In genomic region chr2:143623270-143623669, GRCh38 we compare ENCODE assay signal across 22 cellular contexts.
DNase-seq lines count a peak whose midpoint lies in the region; ATAC-seq and TF ChIP-seq lines count a peak whose summit lies in the region.
"Had no signal": no experiment of that assay in that cellular context is flagged by ENCODE, and none has a peak within 500 bp of the region (broad histone marks: within the 10 kb centered on the region; RNA-seq: fewer than 3 reads in every experiment).

No MANE protein-coding gene starts in this region.

- DNase-seq in LHCN-M2 (ENCODE audit: low read depth) (peak; percentile 20), amniotic epithelial cell (ENCODE audit: low read depth) (peak; percentile 84), iris pigment epithelial cell (ENCODE audit: low read depth) (peak; percentile 1), retinal pigment epithelial cell (ENCODE audit: low read depth) (no peak), KG1 (lab: John Stamatoyannopoulos, UW) (no peak)
- DNase-seq in CD4-positive, alpha-beta memory T cell, result no peak
- DNase-seq: activated CD4-positive, alpha-beta T cell treated with anti-CD3 and anti-CD28 coated beads, Interleukin-2, amount 10 ng/mL, durations not matched to agents 24 days and 14 days; activated naive CD4-positive, alpha-beta T cell; activated T-cell treated with anti-CD3 and anti-CD28 coated beads, Interleukin-2, amount 50 U/mL, for 48 hours; adrenal gland; CD4-positive, CD25-positive, alpha-beta regulatory T cell; cortex of kidney; naive thymus-derived CD4-positive, alpha-beta T cell; NCI-H187 treated with DMSO at 0.1 percent for 48 hours; right lobe of liver; thyroid gland had no signal

- no peaks in the 10 kb centered on the region for H3K27me3 ChIP-seq in CD4-positive, alpha-beta memory T cell (ENCODE audit: insufficient read depth, low read length)
- H3K27me3 ChIP-seq: adrenal gland, right lobe of liver, thyroid gland had no signal

- H3K4me1 ChIP-seq in CD4-positive, alpha-beta memory T cell (ENCODE audit: insufficient read depth, low read length), result no peaks in the 10 kb centered on the region
- H3K4me1 ChIP-seq: adrenal gland, parathyroid adenoma, right lobe of liver, thyroid gland had no signal

- peaks cover 8 to 27% (median 11%) of the 10 kb centered on the region in 4 donors for H3K4me1 Mint-ChIP-seq in CD4-positive, alpha-beta memory T cell
- H3K4me1 Mint-ChIP-seq: activated CD4-positive, alpha-beta T cell treated with anti-CD3 and anti-CD28 coated beads, Interleukin-2, amount 10 ng/mL, durations not matched to agents 24 days and 14 days had no signal

- POLR2A ChIA-PET in CD4-positive, alpha-beta memory T cell (lab: Charles Lee; ENCODE audit: partially characterized antibody), result no interaction called here

- CTCF ChIA-PET in CD4-positive, alpha-beta memory T cell (lab: Charles Lee; ENCODE audit: partially characterized antibody), result no interaction called here

- peak; percentile 36 for TF ChIP-seq CTCF in retinal pigment epithelial cell (conservative IDR thresholded peaks at IDR 0.05; ENCODE audit: low read depth, low read length)

- H3K27ac ChIP-seq in CD4-positive, alpha-beta memory T cell (ENCODE audit: low read depth, low read length), result no peak overlapping the region
- H3K27ac ChIP-seq: parathyroid adenoma, right lobe of liver, SK-N-MC, thyroid gland, VCaP had no signal

- peaks cover 72 to 75% of the 10 kb centered on the region in 2 donors for H3K36me3 Mint-ChIP-seq in CD4-positive, alpha-beta memory T cell

- H3K27me3 Mint-ChIP-seq in CD4-positive, alpha-beta memory T cell, result no peaks in the 10 kb centered on the region
- H3K27me3 Mint-ChIP-seq: activated CD4-positive, alpha-beta T cell treated with anti-CD3 and anti-CD28 coated beads, Interleukin-2, amount 10 ng/mL, durations not matched to agents 24 days and 14 days; CD4-positive, CD25-positive, alpha-beta regulatory T cell; naive thymus-derived CD4-positive, alpha-beta T cell; stimulated activated naive CD8-positive, alpha-beta T cell treated with anti-CD3 and anti-CD28 coated beads, Interleukin-15, Interleukin-2, amounts not matched to agents 100 ng/mL and 50 ng/mL, for 24 hours had no signal

- peak overlapping the region in 1 of 7 donors; percentile 47 for H3K27ac Mint-ChIP-seq in CD4-positive, alpha-beta memory T cell
- H3K27ac Mint-ChIP-seq: activated CD4-positive, alpha-beta T cell treated with anti-CD3 and anti-CD28 coated beads, Interleukin-2, amount 10 ng/mL, durations not matched to agents 24 days and 14 days; CD4-positive, CD25-positive, alpha-beta regulatory T cell; stimulated activated naive CD8-positive, alpha-beta T cell treated with anti-CD3 and anti-CD28 coated beads, Interleukin-15, Interleukin-2, amounts not matched to agents 100 ng/mL and 50 ng/mL, for 24 hours had no signal

- H3K4me3 ChIP-seq in retinal pigment epithelial cell (ENCODE audit: low read length), result no peak overlapping the region
- H3K4me3 ChIP-seq in CD4-positive, alpha-beta memory T cell (ENCODE audit: low read length in 2 of 2), result no peak overlapping the region
- H3K4me3 ChIP-seq: adrenal gland, right lobe of liver, SK-N-MC, thyroid gland had no signal

- H3K36me3 ChIP-seq in CD4-positive, alpha-beta memory T cell (ENCODE audit: insufficient read depth, low read length), result peaks cover 34% of the 10 kb centered on the region
- H3K36me3 ChIP-seq: adrenal gland, right lobe of liver, thyroid gland had no signal

- peaks cover 0 to 2% (median 0%) of the 10 kb centered on the region in 8 donors for H3K9me3 Mint-ChIP-seq in CD4-positive, alpha-beta memory T cell

- no peak overlapping the region for H3K4me3 Mint-ChIP-seq in CD4-positive, alpha-beta memory T cell
- H3K4me3 Mint-ChIP-seq: activated CD4-positive, alpha-beta T cell treated with anti-CD3 and anti-CD28 coated beads, Interleukin-2, amount 10 ng/mL, durations not matched to agents 24 days and 14 days; CD4-positive, CD25-positive, alpha-beta regulatory T cell; naive thymus-derived CD4-positive, alpha-beta T cell; stimulated activated naive CD8-positive, alpha-beta T cell treated with anti-CD3 and anti-CD28 coated beads, Interleukin-15, Interleukin-2, amounts not matched to agents 100 ng/mL and 50 ng/mL, for 24 hours had no signal

- ATAC-seq in GM18867 (IDR thresholded peaks at IDR 0.05; ENCODE audit: unreplicated experiment) (no peak), GM21381 (IDR thresholded peaks at IDR 0.05; ENCODE audit: unreplicated experiment) (no peak)
- ATAC-seq: naive thymus-derived CD4-positive, alpha-beta T cell; right lobe of liver had no signal

- H3K9me3 ChIP-seq in CD4-positive, alpha-beta memory T cell (ENCODE audit: control insufficient read depth in 1 of 2, low read length in 2 of 2), result no peaks in the 10 kb centered on the region
- H3K9me3 ChIP-seq: adrenal gland, right lobe of liver, thyroid gland had no signal

- intact Hi-C loops in CD4-positive, alpha-beta memory T cell (cut with micrococcal nuclease), result no loop called here

Comparison
In these comparisons a context has a peak if more than half of its experiments do, and no peak if none do; other contexts are left out.
1. DNase-seq: peak in LHCN-M2 (single experiment), amniotic epithelial cell (single experiment) and iris pigment epithelial cell (single experiment); none in retinal pigment epithelial cell (single experiment), KG1 (single experiment) and CD4-positive, alpha-beta memory T cell (0 of 5).